1 cellular context compared by ENCODE assay signal in the genomic region with DNA sequence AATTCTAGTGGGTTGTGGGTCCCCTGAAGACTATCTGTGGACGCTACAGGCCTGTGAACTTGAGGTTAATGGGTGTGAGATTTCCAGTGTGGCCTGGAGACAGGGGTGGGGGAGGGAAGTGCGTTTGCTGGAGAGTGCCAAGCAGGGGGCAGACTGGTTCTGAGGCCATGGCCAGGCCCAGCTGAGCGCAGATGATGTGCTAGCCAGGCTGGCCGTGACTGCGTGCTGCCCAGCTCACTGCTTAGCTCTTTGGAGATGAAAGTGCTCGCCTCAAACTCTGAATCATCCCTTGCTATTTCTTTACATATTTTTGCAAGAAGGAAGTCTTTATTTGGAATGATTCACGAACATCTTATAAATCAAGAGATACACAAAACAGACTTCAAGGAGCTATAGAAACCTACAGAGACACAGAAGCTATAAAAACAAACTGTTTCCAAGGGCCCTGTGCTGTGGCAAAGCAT.
TF ChIP-seq lines count a peak whose summit lies in the region.

No MANE protein-coding gene starts in this region.

TF ChIP-seq in HEK293, 187 proteins besides CTCF, POLR2A, EP300 and RAD21 (continued from another document):
- TF ChIP-seq, protein P1, sequence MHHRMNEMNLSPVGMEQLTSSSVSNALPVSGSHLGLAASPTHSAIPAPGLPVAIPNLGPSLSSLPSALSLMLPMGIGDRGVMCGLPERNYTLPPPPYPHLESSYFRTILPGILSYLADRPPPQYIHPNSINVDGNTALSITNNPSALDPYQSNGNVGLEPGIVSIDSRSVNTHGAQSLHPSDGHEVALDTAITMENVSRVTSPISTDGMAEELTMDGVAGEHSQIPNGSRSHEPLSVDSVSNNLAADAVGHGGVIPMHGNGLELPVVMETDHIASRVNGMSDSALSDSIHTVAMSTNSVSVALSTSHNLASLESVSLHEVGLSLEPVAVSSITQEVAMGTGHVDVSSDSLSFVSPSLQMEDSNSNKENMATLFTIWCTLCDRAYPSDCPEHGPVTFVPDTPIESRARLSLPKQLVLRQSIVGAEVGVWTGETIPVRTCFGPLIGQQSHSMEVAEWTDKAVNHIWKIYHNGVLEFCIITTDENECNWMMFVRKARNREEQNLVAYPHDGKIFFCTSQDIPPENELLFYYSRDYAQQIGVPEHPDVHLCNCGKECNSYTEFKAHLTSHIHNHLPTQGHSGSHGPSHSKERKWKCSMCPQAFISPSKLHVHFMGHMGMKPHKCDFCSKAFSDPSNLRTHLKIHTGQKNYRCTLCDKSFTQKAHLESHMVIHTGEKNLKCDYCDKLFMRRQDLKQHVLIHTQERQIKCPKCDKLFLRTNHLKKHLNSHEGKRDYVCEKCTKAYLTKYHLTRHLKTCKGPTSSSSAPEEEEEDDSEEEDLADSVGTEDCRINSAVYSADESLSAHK (tag by site-specific recombination; IDR thresholded peaks at IDR 0.05), result 0 out of 2 replicates have a peak, but pooled peaks have one; percentile 22
